13 cellular contexts compared by ENCODE assay signal in genomic region chr12:68749861-68750260, GRCh38.
"Had no signal": no experiment of that assay in that cellular context is flagged by ENCODE, and none has a peak within 500 bp of the region (broad histone marks: within the 10 kb centered on the region; RNA-seq: fewer than 3 reads in every experiment).

No MANE protein-coding gene starts in this region.

- H3K27ac Mint-ChIP-seq: activated T-helper 2 cell treated with anti-CD3 and anti-CD28 coated beads, Interferon-gamma antibody, Interleukin-2, Interleukin-4, amounts not matched to agents 10 μg/mL and 5 μg/mL and 100 μg/mL, durations not matched to agents 14 hours and 24 hours and 36 hours had no signal

- H3K27ac ChIP-seq: body of pancreas, parathyroid adenoma, stomach, thyroid gland had no signal

- H3K4me3 Mint-ChIP-seq: central memory CD8-positive, alpha-beta T cell had no signal

- H3K27me3 ChIP-seq: body of pancreas, stomach, thyroid gland had no signal

- H3K9me3 Mint-ChIP-seq: activated T-helper 2 cell treated with anti-CD3 and anti-CD28 coated beads, Interferon-gamma antibody, Interleukin-2, Interleukin-4, amounts not matched to agents 10 μg/mL and 5 μg/mL and 100 μg/mL, durations not matched to agents 14 hours and 24 hours and 36 hours; central memory CD8-positive, alpha-beta T cell had no signal

- H3K4me3 ChIP-seq: body of pancreas, stomach, thyroid gland had no signal

- DNase-seq: activated CD4-positive, alpha-beta T cell treated with anti-CD3 and anti-CD28 coated beads, Interleukin-2, amount 50 U/mL, for 1 hour; activated naive CD4-positive, alpha-beta T cell treated with anti-CD3 and anti-CD28 coated beads, Interleukin-2, amount 50 U/mL, for 16 hours; activated T-cell treated with anti-CD3 and anti-CD28 coated beads for 4 hours; body of pancreas; left colon; retina; SK-N-SH; stimulated activated CD4-positive, alpha-beta T cell treated with anti-CD3 and anti-CD28 coated beads, Interleukin-4, amount 100 ng/mL, for 4 hours; stomach; thyroid gland had no signal

- ATAC-seq: body of pancreas, left colon had no signal

- H3K27me3 Mint-ChIP-seq: central memory CD8-positive, alpha-beta T cell had no signal
